9 cellular contexts compared by ENCODE assay signal in the genomic region with DNA sequence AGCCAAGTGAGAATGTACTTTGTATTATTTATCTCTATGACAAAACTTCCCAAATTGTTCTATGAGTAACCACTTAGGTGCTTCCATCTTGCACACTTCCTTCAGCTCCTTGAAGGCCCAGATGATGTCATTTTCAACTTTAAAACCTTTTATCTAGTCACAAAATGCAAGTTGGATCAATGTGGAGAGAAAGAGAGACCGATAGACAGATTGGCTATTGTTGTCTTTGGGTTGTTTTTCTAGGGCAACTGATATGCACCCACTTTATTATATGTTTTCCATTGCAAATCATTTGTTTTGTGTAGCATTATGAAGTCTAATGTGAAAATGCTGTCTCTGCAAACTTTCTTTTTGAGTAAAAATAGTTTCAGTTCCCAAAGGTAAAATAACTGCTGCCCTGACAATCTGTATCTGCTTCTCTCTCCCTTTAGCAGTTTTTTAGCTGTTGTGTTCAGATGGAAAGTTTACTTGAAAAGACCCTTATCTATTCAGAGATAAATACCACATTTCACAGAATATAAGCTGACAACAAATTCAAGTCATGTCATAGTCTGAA.
DNase-seq lines count a peak whose midpoint lies in the region; ATAC-seq and TF ChIP-seq lines count a peak whose summit lies in the region.
"Had no signal": no experiment of that assay in that cellular context is flagged by ENCODE, and none has a peak within 500 bp of the region (broad histone marks: within the 10 kb centered on the region; RNA-seq: fewer than 3 reads in every experiment).

No MANE protein-coding gene starts in this region.

- 55 to 76% (median 67%) methylated on average over 1 of the region's 1 CpG for WGBS in heart left ventricle, 4 donors

- no peaks in the 10 kb centered on the region for H3K27me3 ChIP-seq in ACC112 (ENCODE audit: insufficient read depth, low read length)
- no peaks in the 10 kb centered on the region for H3K27me3 ChIP-seq in OCI-LY3 (ENCODE audit: low read depth, low read length)
- H3K27me3 ChIP-seq in heart left ventricle: no peaks in the 10 kb centered on the region

- DNase-seq in activated effector memory CD4-positive, alpha-beta T cell treated with anti-CD3 and anti-CD28 coated beads, Interleukin-2, amount 50 U/mL, for 16 hours: no peak
- DNase-seq in heart left ventricle: no peak
- no peak for DNase-seq in DMS 273 (lab: John Stamatoyannopoulos, UW; ENCODE audit: unreplicated experiment)
- no peak for DNase-seq in DMS114 treated with DMSO at 0.1 percent for 48 hours (lab: John Stamatoyannopoulos, UW; ENCODE audit: unreplicated experiment)
- DNase-seq: WERI-Rb-1 had no signal

- H3K4me1 ChIP-seq in ACC112 (ENCODE audit: control insufficient read depth, insufficient read depth, low read length, unreplicated experiment) (peaks cover 29% of the 10 kb centered on the region), OCI-LY3 (ENCODE audit: low read length) (peaks cover 24% of the 10 kb centered on the region), heart left ventricle (peaks cover 0 to 19% (median 0%) of the 10 kb centered on the region in 12 donors)

- H3K36me3 ChIP-seq in ACC112 (ENCODE audit: insufficient read depth, low read length) (no peaks in the 10 kb centered on the region), OCI-LY3 (replicated peaks; ENCODE audit: low read depth, low read length) (no peaks in the 10 kb centered on the region), heart left ventricle (no peaks in the 10 kb centered on the region)
- H3K36me3 ChIP-seq: WERI-Rb-1 had no signal

- H2AFZ ChIP-seq in ACC112 (ENCODE audit: low read length, unreplicated experiment) (peak overlapping the region; percentile 48), OCI-LY3 (ENCODE audit: low read depth, low read length) (no peak overlapping the region)

- H3K4me3 ChIP-seq in ACC112 (ENCODE audit: low read depth, low read length) (no peak overlapping the region), OCI-LY3 (ENCODE audit: low read length) (no peak overlapping the region), heart left ventricle (no peak overlapping the region)

- no peaks in the 10 kb centered on the region for H4K20me1 ChIP-seq in OCI-LY3 (ENCODE audit: insufficient read depth, low read length)

- TF ChIP-seq POLR2A in heart left ventricle (IDR thresholded peaks at IDR 0.05): no peak

- H3K27ac ChIP-seq in ACC112 (ENCODE audit: low read depth, low read length) (no peak overlapping the region), OCI-LY3 (ENCODE audit: low read length) (peak overlapping the region; percentile 70), heart left ventricle (no peak overlapping the region)
- H3K27ac ChIP-seq: WERI-Rb-1 had no signal

- H3K79me2 ChIP-seq in ACC112 (ENCODE audit: control insufficient read depth, insufficient read depth, low read length, unreplicated experiment): no peaks in the 10 kb centered on the region
- no peaks in the 10 kb centered on the region for H3K79me2 ChIP-seq in OCI-LY3 (ENCODE audit: low read length)

- peak overlapping the region; percentile 55 for H3K4me2 ChIP-seq in OCI-LY3 (ENCODE audit: low read length)

- no peaks in the 10 kb centered on the region for H3K9me3 ChIP-seq in OCI-LY3 (ENCODE audit: insufficient read depth, low read length)
- H3K9me3 ChIP-seq in heart left ventricle: no peaks in the 10 kb centered on the region

- ATAC-seq in GM19328 (IDR thresholded peaks at IDR 0.05; ENCODE audit: unreplicated experiment) (peak; percentile 69), HG02885 (IDR thresholded peaks at IDR 0.05; ENCODE audit: poor library complexity, unreplicated experiment) (peak; percentile 96), heart left ventricle (no peak)

- no peak for TF ChIP-seq CTCF in OCI-LY3 (IDR thresholded peaks at IDR 0.05; ENCODE audit: low read depth, low read length)
- no peak for TF ChIP-seq CTCF in heart left ventricle (IDR thresholded peaks at IDR 0.05)

- intact Hi-C loops in heart left ventricle (cut with DNase I): no loop called here

- H3K9ac ChIP-seq in OCI-LY3 (ENCODE audit: low read length): no peak overlapping the region

Comparison
In these comparisons a context has a peak if more than half of its experiments do, and no peak if none do; other contexts are left out.
1. ATAC-seq: peak in GM19328 (single experiment) and HG02885 (single experiment); none in heart left ventricle (0 of 4).